20 cellular contexts compared by ENCODE assay signal in the genomic region with DNA sequence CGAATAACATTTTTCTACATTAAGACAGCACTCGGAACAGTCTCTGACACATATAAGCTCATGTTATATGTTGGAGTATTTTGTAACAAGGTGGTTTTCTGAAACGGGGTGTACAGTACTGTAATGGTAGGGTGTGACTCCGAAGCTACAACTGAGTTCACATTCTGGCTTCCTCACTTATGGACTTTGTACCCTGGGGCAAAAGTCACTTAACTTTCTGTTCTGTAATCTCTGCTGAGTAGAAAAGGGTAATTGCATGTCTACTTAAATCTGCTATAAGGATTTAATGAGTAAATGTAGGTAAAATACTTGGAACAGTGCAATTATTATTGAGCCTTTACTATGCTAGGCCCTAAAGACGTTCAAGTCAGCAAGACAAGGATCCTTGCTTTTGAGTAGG. TPM values are rescaled to one million over a fixed set of nuclear protein-coding genes. Genes with fewer than 3 reads are reported as not detected.
DNase-seq lines count a peak whose midpoint lies in the region; ATAC-seq, FAIRE-seq and TF ChIP-seq lines count a peak whose summit lies in the region.
"Had no signal": no experiment of that assay in that cellular context is flagged by ENCODE, and none has a peak within 500 bp of the region (broad histone marks: within the 10 kb centered on the region; RNA-seq: fewer than 3 reads in every experiment).

No MANE protein-coding gene starts in this region.

- in situ Hi-C loops in HepG2 (cut with HindIII; ENCODE audit: extremely low pct_ligation_motif_present, low pct_unique_long_range_greater_than_20kb), result no loop called here

- H3K27ac Mint-ChIP-seq in T-cell (no peak overlapping the region), Caco-2 (ENCODE audit: unreplicated experiment) (no peak overlapping the region)
- H3K27ac Mint-ChIP-seq: CD4-positive, alpha-beta T cell had no signal

- TF ChIP-seq RAD21 in HepG2 (CRISPR knock-in tag; IDR thresholded peaks at IDR 0.05), result no peak

- H3K4me2 ChIP-seq in HepG2 (ENCODE audit: low read depth, low read length), result peak overlapping the region; percentile 33

- intact Hi-C loops in HepG2 (cut with micrococcal nuclease; ENCODE audit: unreplicated experiment), result no loop called here
- intact Hi-C loops in stomach (cut with DNase I; ENCODE audit: low total_unique reads), result no loop called here
- intact Hi-C loops in Caco-2 (cut with micrococcal nuclease; ENCODE audit: unreplicated experiment), result no loop called here
- intact Hi-C loops in vagina (cut with DNase I), result no loop called here

- H3K4me1 ChIP-seq in HepG2 (ENCODE audit: insufficient read depth, low read length) (peaks cover 18% of the 10 kb centered on the region), stomach (peaks cover 0 to 18% (median 11%) of the 10 kb centered on the region in 4 donors), Caco-2 (peaks cover 9% of the 10 kb centered on the region; the same call in 1 of the 2 replicates), vagina (peaks cover 7% of the 10 kb centered on the region)
- H3K4me1 ChIP-seq: BE2C had no signal

- H3K9me3 Mint-ChIP-seq in T-cell (no peaks in the 10 kb centered on the region), Caco-2 (ENCODE audit: unreplicated experiment) (no peaks in the 10 kb centered on the region)
- H3K9me3 Mint-ChIP-seq: CD4-positive, alpha-beta T cell had no signal

- BruUV-seq in HepG2 (replicated peaks; lab: Mats Ljungman, UMichigan) (no TSS peak), Caco-2 (replicated peaks; lab: Mats Ljungman, UMichigan) (no TSS peak)

- WGBS in HepG2 (ENCODE audit: low lambda C conversion rate), result 33% methylated on average over 5 of the region's 5 CpGs
- WGBS in stomach, 5 donors, result 41 to 69% (median 52%) methylated on average over 5 of the region's 5 CpGs

- H3K4me3 ChIP-seq in HepG2 (replicated peaks in 1 of 3; ENCODE audit: insufficient read depth in 1 of 3, low read depth in 2 of 3, low read length in 3 of 3) (no peak overlapping the region), stomach (no peak overlapping the region), Caco-2 (ENCODE audit: low read depth, low read length) (no peak overlapping the region), vagina (no peak overlapping the region)
- H3K4me3 ChIP-seq: HAP-1 had no signal

- no peaks in the 10 kb centered on the region for H4K20me1 ChIP-seq in HepG2 (ENCODE audit: insufficient read depth, low read length)

- CTCF ChIA-PET in HepG2 (lab: Yijun Ruan, JAX; ENCODE audit: low intra/inter-chr PET ratio, low total read pairs) (no interaction called here), T-cell (lab: Charles Lee) (no interaction called here), Caco-2 (lab: Charles Lee) (interaction anchor here (1.2 kb wide), 1 partner anchor 125 kb away, joined by 3 read pairs; no protein-coding TSS in a partner anchor)

- DNase-seq in HuH-7 (ENCODE audit: low spot score) (peak; percentile 23), SW480 (ENCODE audit: low spot score) (peak; percentile 39), HepG2 (ENCODE audit: low spot score) (peak; percentile 51), stomach (no peak), T-cell (no peak), Caco-2 (no peak), cerebellar nuclear complex (lab: John Stamatoyannopoulos, UW) (no peak), vagina (ENCODE audit: extremely low spot score in 2 of 2) (no peak)
- DNase-seq: BE2C; CD4-positive, alpha-beta T cell; DMS153; GDM1; NCI-H1694 treated with DMSO at 0.1 percent for 48 hours; OCI-M1; SHP77 had no signal

- no peak overlapping the region for H3K9ac ChIP-seq in HepG2 (ENCODE audit: insufficient read depth, low read depth, low read length)

- ATAC-seq in HepG2 (no peak), T-cell (replicated peaks in 1 of 4) (no peak)

- H3K4me3 Mint-ChIP-seq in T-cell, result no peak overlapping the region
- no peak overlapping the region for H3K4me3 Mint-ChIP-seq in Caco-2 (ENCODE audit: unreplicated experiment)
- H3K4me3 Mint-ChIP-seq: CD4-positive, alpha-beta T cell had no signal

- TF ChIP-seq EP300 in HepG2 (IDR thresholded peaks at IDR 0.05; ENCODE audit: low read depth in 2 of 2, low read length in 2 of 2) (no peak), HepG2 (CRISPR knock-in tag; IDR thresholded peaks at IDR 0.05; ENCODE audit: borderline replicate concordance) (no peak), stomach (IDR thresholded peaks at IDR 0.05) (no peak)

- H3K27ac ChIP-seq in HepG2 (ENCODE audit: extremely low read length, insufficient read depth, low read length), result no peak overlapping the region
- H3K27ac ChIP-seq in stomach, result peak overlapping the region in 3 of 5 donors; percentile 15 to 38 (median 19)
- no peak overlapping the region for H3K27ac ChIP-seq in vagina

- TF ChIP-seq POLR2A in HepG2 (IDR thresholded peaks at IDR 0.05; ENCODE audit: insufficient read depth in 1 of 2, low read depth in 2 of 2, low read length in 2 of 2) (no peak), stomach (IDR thresholded peaks at IDR 0.05) (no peak), vagina (IDR thresholded peaks at IDR 0.05) (no peak)

- H3K27me3 Mint-ChIP-seq in T-cell (no peaks in the 10 kb centered on the region), Caco-2 (ENCODE audit: insufficient read depth, unreplicated experiment) (no peaks in the 10 kb centered on the region)
- H3K27me3 Mint-ChIP-seq: CD4-positive, alpha-beta T cell had no signal

- H3K79me2 ChIP-seq in HepG2 (ENCODE audit: insufficient read depth, low read length), result peaks cover 2% of the 10 kb centered on the region

- TF ChIP-seq CTCF in HepG2 (CRISPR knock-in tag; IDR thresholded peaks at IDR 0.05), result no peak
- TF ChIP-seq CTCF in stomach (IDR thresholded peaks at IDR 0.05), result no peak
- no peak for TF ChIP-seq CTCF in Caco-2 (IDR thresholded peaks at IDR 0.05; ENCODE audit: insufficient read depth in 1 of 2, low read depth in 1 of 2, low read length in 1 of 2, severe bottlenecking in 1 of 2, unreplicated experiment in 1 of 2)
- TF ChIP-seq CTCF in vagina (IDR thresholded peaks at IDR 0.05), result no peak

- no peaks in the 10 kb centered on the region; a peak in 1 of 5 replicates for H3K27me3 ChIP-seq in HepG2 (ENCODE audit: control insufficient read depth in 1 of 2, insufficient read depth in 2 of 2, low read length in 2 of 2)
- H3K27me3 ChIP-seq in stomach, result no peaks in the 10 kb centered on the region
- no peaks in the 10 kb centered on the region for H3K27me3 ChIP-seq in Caco-2 (replicated peaks; ENCODE audit: control insufficient read depth, insufficient read depth, low read length)
- no peaks in the 10 kb centered on the region for H3K27me3 ChIP-seq in vagina

- H3K36me3 Mint-ChIP-seq in T-cell (no peaks in the 10 kb centered on the region), Caco-2 (ENCODE audit: insufficient read depth, unreplicated experiment) (peaks cover 7% of the 10 kb centered on the region)

- H3K36me3 ChIP-seq in HepG2 (replicated peaks in 1 of 2; ENCODE audit: control insufficient read depth in 1 of 2, insufficient read depth in 2 of 2, low read length in 2 of 2), result no peaks in the 10 kb centered on the region
- no peaks in the 10 kb centered on the region for H3K36me3 ChIP-seq in stomach
- H3K36me3 ChIP-seq in Caco-2 (ENCODE audit: control insufficient read depth, insufficient read depth, low read length), result no peaks in the 10 kb centered on the region
- no peaks in the 10 kb centered on the region for H3K36me3 ChIP-seq in vagina
- H3K36me3 ChIP-seq: BE2C had no signal

- FAIRE-seq in HepG2 (lab: Jason Lieb, UNC), result no peak
- FAIRE-seq: A204.1 had no signal

- H3K9me3 ChIP-seq in HepG2 (ENCODE audit: low read length), result no peaks in the 10 kb centered on the region
- no peaks in the 10 kb centered on the region for H3K9me3 ChIP-seq in stomach
- no peaks in the 10 kb centered on the region for H3K9me3 ChIP-seq in Caco-2
- no peaks in the 10 kb centered on the region for H3K9me3 ChIP-seq in vagina
- H3K9me3 ChIP-seq: BE2C, HAP-1 had no signal

- POLR2A ChIA-PET in HepG2 (lab: Yijun Ruan, JAX), result no interaction called here
- POLR2A ChIA-PET in T-cell (lab: Charles Lee), result interaction anchor here in 1 of 2 donors (0.7 kb wide), 1 partner anchor 386 kb away, joined by 4 read pairs; no protein-coding TSS in a partner anchor
- POLR2A ChIA-PET in Caco-2 (lab: Charles Lee), result no interaction called here

- no peak overlapping the region for H2AFZ ChIP-seq in HepG2 (ENCODE audit: low read length)

- peaks cover 4 to 15% (median 5%) of the 10 kb centered on the region in 3 donors for H3K4me1 Mint-ChIP-seq in T-cell
- H3K4me1 Mint-ChIP-seq in Caco-2 (ENCODE audit: low read depth, unreplicated experiment), result peaks cover 7% of the 10 kb centered on the region

RNA-seq across cellular contexts. Expression of gene LTV1, which starts 4.7 kb away (rescaled TPM):
- total RNA-seq in HepG2 (2016; rRNA removed; fragmentation: Illumina TruSeq; extraction: Trizol) (85.8 and 122 TPM in 2 replicates), stomach (10 to 100 TPM in 3 of 5 donors, 1 to 10 TPM in 2; 1.2 to 25.3 (median 14.1) TPM), T-cell (10 to 100 TPM; 16.6 to 22.1 (median 20.3) TPM), Caco-2 (2022) (36.2 and 38.1 TPM in 2 replicates), vagina (23.3 TPM)
- total RNA-seq in HepG2 (2016; cell fraction: cytosol; rRNA removed; fragmentation: Illumina TruSeq; extraction: Trizol; ENCODE audit: low read depth), result 15.6 and 17.4 TPM in 2 replicates
- 84.4 and 118 TPM in 2 replicates for total RNA-seq in HepG2 (2016; cell fraction: insoluble cytoplasmic fraction; rRNA removed; fragmentation: Illumina TruSeq; extraction: Trizol)
- 31.8 and 36.3 TPM in 2 replicates for total RNA-seq in HepG2 (2016; cell fraction: membrane; rRNA removed; fragmentation: Illumina TruSeq; extraction: Trizol)
- total RNA-seq in HepG2 (2016; cell fraction: nucleus; rRNA removed; fragmentation: Illumina TruSeq; extraction: Trizol), result 69.7 and 73.2 TPM in 2 replicates
- polyA plus RNA-seq in HepG2 (2011; rRNA removed) (15.9 and 21.1 TPM in 2 replicates), stomach (10 to 100 TPM; 16.2 to 22.2 (median 17.0) TPM)
- 6.1 and 9.5 TPM in 2 replicates for polyA plus RNA-seq in HepG2 (2011; cell fraction: cytosol; rRNA removed)
- 21.7 and 25.4 TPM in 2 replicates for polyA plus RNA-seq in HepG2 (2011; cell fraction: nucleus; rRNA removed)
- 32.5 and 45.9 TPM in 2 replicates for polyA plus RNA-seq in HepG2 (2012)
- polyA plus RNA-seq in HepG2 (2016; cell fraction: cytosol; fragmentation: Illumina TruSeq; extraction: Trizol; ENCODE audit: low read depth), result 12.9 and 13.2 TPM in 2 replicates
- 129 and 141 TPM in 2 replicates for polyA plus RNA-seq in HepG2 (2016; cell fraction: insoluble cytoplasmic fraction; fragmentation: Illumina TruSeq; extraction: Trizol; ENCODE audit: low read depth)
- 19.2 and 19.9 TPM in 2 replicates for polyA plus RNA-seq in HepG2 (2016; cell fraction: membrane; fragmentation: Illumina TruSeq; extraction: Trizol; ENCODE audit: low read depth)
- polyA plus RNA-seq in HepG2 (2016; cell fraction: nucleus; fragmentation: Illumina TruSeq; extraction: Trizol; ENCODE audit: insufficient read depth, low read depth), result 128 and 133 TPM in 2 replicates
- polyA minus RNA-seq in HepG2 (2011; rRNA and poly(A)+ RNA removed; ENCODE audit: low replicate concordance), result 2.3 and 2.5 TPM in 2 replicates
- 8.6 and 9.2 TPM in 2 replicates for polyA minus RNA-seq in HepG2 (2011; cell fraction: cytosol; rRNA and poly(A)+ RNA removed)
- polyA minus RNA-seq in HepG2 (2011; cell fraction: nucleus; rRNA and poly(A)+ RNA removed), result 37.7 and 42.4 TPM in 2 replicates

RNA-seq across cellular contexts. Expression of gene ZC2HC1B, which starts 25.9 kb away (rescaled TPM):
- not detected in 2 replicates for total RNA-seq in HepG2 (2016; rRNA removed; fragmentation: Illumina TruSeq; extraction: Trizol)
- not detected in 2 replicates for total RNA-seq in HepG2 (2016; cell fraction: cytosol; rRNA removed; fragmentation: Illumina TruSeq; extraction: Trizol; ENCODE audit: low read depth)
- total RNA-seq in HepG2 (2016; cell fraction: insoluble cytoplasmic fraction; rRNA removed; fragmentation: Illumina TruSeq; extraction: Trizol), result not detected in 2 replicates
- total RNA-seq in HepG2 (2016; cell fraction: membrane; rRNA removed; fragmentation: Illumina TruSeq; extraction: Trizol), result not detected in 2 replicates
- total RNA-seq in HepG2 (2016; cell fraction: nucleus; rRNA removed; fragmentation: Illumina TruSeq; extraction: Trizol), result not detected in 2 replicates
- polyA plus RNA-seq in HepG2 (2011; rRNA removed), result not detected in 2 replicates
- polyA plus RNA-seq in HepG2 (2011; cell fraction: cytosol; rRNA removed), result not detected in 2 replicates
- polyA plus RNA-seq in HepG2 (2011; cell fraction: nucleus; rRNA removed), result not detected in 2 replicates
- not detected in 2 replicates for polyA plus RNA-seq in HepG2 (2012)
- not detected in 2 replicates for polyA plus RNA-seq in HepG2 (2016; cell fraction: cytosol; fragmentation: Illumina TruSeq; extraction: Trizol; ENCODE audit: low read depth)
- not detected in 2 replicates for polyA plus RNA-seq in HepG2 (2016; cell fraction: insoluble cytoplasmic fraction; fragmentation: Illumina TruSeq; extraction: Trizol; ENCODE audit: low read depth)
- not detected in 2 replicates for polyA plus RNA-seq in HepG2 (2016; cell fraction: membrane; fragmentation: Illumina TruSeq; extraction: Trizol; ENCODE audit: low read depth)
- polyA plus RNA-seq in HepG2 (2016; cell fraction: nucleus; fragmentation: Illumina TruSeq; extraction: Trizol; ENCODE audit: insufficient read depth, low read depth), result not detected in 2 replicates
- not detected in 2 replicates for polyA minus RNA-seq in HepG2 (2011; rRNA and poly(A)+ RNA removed; ENCODE audit: low replicate concordance)
- polyA minus RNA-seq in HepG2 (2011; cell fraction: cytosol; rRNA and poly(A)+ RNA removed), result not detected in 2 replicates
- polyA minus RNA-seq in HepG2 (2011; cell fraction: nucleus; rRNA and poly(A)+ RNA removed), result not detected in 2 replicates
- total RNA-seq in stomach, result 1 to 10 TPM in 1 of 5 donors, under 1 TPM in 1, not detected in 3; 0.92 to 1.8 TPM
- polyA plus RNA-seq in stomach, result not detected
- not detected for total RNA-seq in T-cell
- not detected in 2 replicates for total RNA-seq in Caco-2 (2022)
- total RNA-seq in vagina, result not detected
- total RNA-seq: CD4-positive, alpha-beta T cell; Daoy; NCI-H460; RPMI7951 had no signal

Comparison
In these comparisons a context has a peak if more than half of its experiments do, and no peak if none do; other contexts are left out.
1. DNase-seq: peak in HuH-7 (single experiment), SW480 (single experiment) and HepG2 (single experiment); none in stomach (single experiment), T-cell (0 of 34), Caco-2 (0 of 2), cerebellar nuclear complex (0 of 2) and vagina (0 of 2).
2. H3K27ac ChIP-seq: peak in stomach (3 of 5); none in HepG2 (single experiment) and vagina (single experiment).